1 cellular context compared by ENCODE assay signal in genomic region chr9:87581513-87581912, GRCh38.
TF ChIP-seq lines count a peak whose summit lies in the region.

No MANE protein-coding gene starts in this region.

TF ChIP-seq in K562, 482 proteins besides CTCF, POLR2A, EP300 and RAD21 (continued from another document and continues in another):
- no peak for TF ChIP-seq ZNF639 (CRISPR knock-in tag; conservative IDR thresholded peaks at IDR 0.05 in 1 of 2, IDR thresholded peaks at IDR 0.05 in 1 of 2)
- TF ChIP-seq NUFIP1 (IDR thresholded peaks at IDR 0.05; ENCODE audit: partially characterized antibody): no peak
- no peak for TF ChIP-seq ADNP (tag; IDR thresholded peaks at IDR 0.05)
- TF ChIP-seq SP2 (IDR thresholded peaks at IDR 0.05; ENCODE audit: extremely low read depth, low read depth, low read length, poor library complexity, severe bottlenecking): no peak
- TF ChIP-seq BRF2 (IDR thresholded peaks at IDR 0.05; ENCODE audit: borderline replicate concordance, insufficient read depth, insufficient read length): no peak
- TF ChIP-seq HNRNPK (IDR thresholded peaks at IDR 0.05; ENCODE audit: low read depth, low read length, poor library complexity, severe bottlenecking): no peak
- no peak for TF ChIP-seq ZNF766 (CRISPR knock-in tag; conservative IDR thresholded peaks at IDR 0.05)
- no peak for TF ChIP-seq DDX20 (tag; IDR thresholded peaks at IDR 0.05; ENCODE audit: low read depth)
- no peak for TF ChIP-seq ZNF586 (CRISPR knock-in tag; conservative IDR thresholded peaks at IDR 0.05)
- no peak for TF ChIP-seq NCOA6 (IDR thresholded peaks at IDR 0.05)
- TF ChIP-seq CREB1 (IDR thresholded peaks at IDR 0.05): no peak
- no peak for TF ChIP-seq CREB1 (CRISPR knock-in tag; IDR thresholded peaks at IDR 0.05)
- TF ChIP-seq TRIM28 (IDR thresholded peaks at IDR 0.05): no peak
- TF ChIP-seq NEUROD1 (IDR thresholded peaks at IDR 0.05; ENCODE audit: borderline replicate concordance, low read depth, low read length, partially characterized antibody): no peak
- TF ChIP-seq CHAMP1 (IDR thresholded peaks at IDR 0.05): no peak
- TF ChIP-seq LCOR (CRISPR knock-in tag; IDR thresholded peaks at IDR 0.05): no peak
- no peak for TF ChIP-seq ZBTB5 (IDR thresholded peaks at IDR 0.05)
- TF ChIP-seq NFIX (CRISPR knock-in tag; IDR thresholded peaks at IDR 0.05; ENCODE audit: low read depth): no peak
- TF ChIP-seq ZNF584 (CRISPR knock-in tag; IDR thresholded peaks at IDR 0.05; ENCODE audit: low read depth): no peak
- TF ChIP-seq ZNF134 (CRISPR knock-in tag; conservative IDR thresholded peaks at IDR 0.05): no peak
- TF ChIP-seq NR2C2 (CRISPR knock-in tag; IDR thresholded peaks at IDR 0.05): no peak
- peak; percentile 44 for TF ChIP-seq NR2C2 (tag; IDR thresholded peaks at IDR 0.05)
- no peak; the same call in 1 of the 2 replicates for TF ChIP-seq EHMT2 (IDR thresholded peaks at IDR 0.05)
- TF ChIP-seq BCLAF1 (IDR thresholded peaks at IDR 0.05; ENCODE audit: borderline replicate concordance in 1 of 2, control insufficient read depth in 1 of 2, low read depth in 2 of 2, low read length in 1 of 2): no peak
- no peak for TF ChIP-seq CEBPG (CRISPR knock-in tag; IDR thresholded peaks at IDR 0.05)
- no peak for TF ChIP-seq CEBPG (tag; conservative IDR thresholded peaks at IDR 0.05 in 1 of 2, IDR thresholded peaks at IDR 0.05 in 1 of 2)
- peak; percentile 74 for TF ChIP-seq ARID1B (IDR thresholded peaks at IDR 0.05)
- no peak for TF ChIP-seq ZNF398 (CRISPR knock-in tag; IDR thresholded peaks at IDR 0.05)
- no peak; the same call in 1 of the 2 replicates for TF ChIP-seq PML (IDR thresholded peaks at IDR 0.05; ENCODE audit: low read length)
- TF ChIP-seq NR1H2 (CRISPR knock-in tag; IDR thresholded peaks at IDR 0.05): no peak
- TF ChIP-seq ZNF551 (CRISPR knock-in tag; IDR thresholded peaks at IDR 0.05): no peak
- TF ChIP-seq ZKSCAN8 (CRISPR knock-in tag; IDR thresholded peaks at IDR 0.05): no peak
- TF ChIP-seq ZZZ3 (IDR thresholded peaks at IDR 0.05): no peak
- no peak for TF ChIP-seq CGGBP1 (CRISPR knock-in tag; IDR thresholded peaks at IDR 0.05)
- no peak for TF ChIP-seq SMAD3 (CRISPR knock-in tag; conservative IDR thresholded peaks at IDR 0.05)
- TF ChIP-seq TRIM24 (IDR thresholded peaks at IDR 0.05): no peak
- TF ChIP-seq RFX5 (IDR thresholded peaks at IDR 0.05; ENCODE audit: low read depth, low read length): no peak
- TF ChIP-seq HMG20B (CRISPR knock-in tag; IDR thresholded peaks at IDR 0.05): no peak
- TF ChIP-seq ZNF274 (IDR thresholded peaks at IDR 0.05; ENCODE audit: borderline replicate concordance, low read depth, low read length): no peak
- TF ChIP-seq TEAD2 (tag; IDR thresholded peaks at IDR 0.05): no peak
- no peak for TF ChIP-seq E2F6 (IDR thresholded peaks at IDR 0.05; ENCODE audit: borderline replicate concordance in 1 of 2, extremely low read depth in 1 of 2, insufficient read depth in 1 of 2, insufficient read length in 1 of 2, low read depth in 1 of 2, low read length in 1 of 2, poor library complexity in 1 of 2, severe bottlenecking in 1 of 2)
- TF ChIP-seq ZNF76 (CRISPR knock-in tag; IDR thresholded peaks at IDR 0.05; ENCODE audit: borderline replicate concordance): no peak
- TF ChIP-seq ATF2 (CRISPR knock-in tag; IDR thresholded peaks at IDR 0.05): no peak
- TF ChIP-seq CSDE1 (IDR thresholded peaks at IDR 0.05): no peak
- no peak for TF ChIP-seq HEY1 (CRISPR knock-in tag; IDR thresholded peaks at IDR 0.05; ENCODE audit: borderline replicate concordance)
- TF ChIP-seq GTF3C2 (IDR thresholded peaks at IDR 0.05; ENCODE audit: borderline replicate concordance, extremely low read depth, insufficient read length): no peak
- no peak for TF ChIP-seq FOXK1 (CRISPR knock-in tag; IDR thresholded peaks at IDR 0.05; ENCODE audit: borderline replicate concordance)
- TF ChIP-seq MCM7 (IDR thresholded peaks at IDR 0.05): no peak
- no peak for TF ChIP-seq FOXK2 (conservative IDR thresholded peaks at IDR 0.05 in 1 of 2, IDR thresholded peaks at IDR 0.05 in 1 of 2; ENCODE audit: low read depth in 2 of 2)
- no peak for TF ChIP-seq SRSF7 (optimal IDR thresholded peaks at IDR 0.05; ENCODE audit: low read depth, low read length)
- TF ChIP-seq ZNF133 (CRISPR knock-in tag; IDR thresholded peaks at IDR 0.05): no peak
- no peak for TF ChIP-seq MYBL2 (IDR thresholded peaks at IDR 0.05; ENCODE audit: low read depth)
- TF ChIP-seq MYBL2 (CRISPR knock-in tag; IDR thresholded peaks at IDR 0.05; ENCODE audit: borderline replicate concordance): no peak
